Comparison of ENCODE assay signal across 8 cellular contexts in the genomic region with DNA sequence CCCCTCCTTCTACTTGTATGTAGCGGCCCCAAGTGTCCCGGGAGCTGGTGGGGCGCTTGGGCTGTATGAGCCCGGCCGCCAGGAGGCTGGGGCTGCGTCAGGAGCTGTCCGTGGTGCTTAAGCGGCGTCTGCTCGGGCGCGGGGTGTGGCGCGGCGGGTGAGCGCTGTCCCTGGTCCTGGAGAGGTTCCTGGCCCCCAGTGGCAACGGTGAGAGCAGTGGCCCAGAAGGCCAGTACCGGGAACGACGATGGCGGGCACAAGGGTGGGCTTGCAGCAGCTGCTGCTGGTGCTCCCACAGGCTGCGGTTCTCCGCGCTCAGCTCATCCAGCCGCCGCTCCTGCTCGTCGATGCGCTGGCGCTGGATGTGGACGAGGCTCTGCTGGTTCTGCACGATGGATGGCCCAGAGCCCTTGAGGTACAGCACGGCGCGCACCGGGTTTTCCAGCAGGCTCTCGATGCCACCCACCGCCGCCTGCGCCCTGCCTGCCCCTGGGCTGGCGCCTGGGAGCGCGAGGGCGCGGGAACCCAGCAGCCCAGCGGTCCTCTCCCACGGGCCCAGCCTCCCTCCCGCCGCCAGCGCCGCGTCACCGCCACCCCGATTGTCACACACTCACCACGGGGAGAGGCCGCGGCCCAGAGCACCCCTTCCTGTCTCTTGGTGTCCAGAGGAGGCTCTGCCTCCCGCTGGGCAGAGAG. TPM values are rescaled to one million over a fixed set of nuclear protein-coding genes. Genes with fewer than 3 reads are reported as not detected.
A peak's percentile ranks its signal among the peaks of the same experiment; 100 is the strongest.
DNase-seq lines count a peak whose midpoint lies in the region; ATAC-seq and TF ChIP-seq lines count a peak whose summit lies in the region.

No MANE protein-coding gene starts in this region.

- ATAC-seq in GM19324 (IDR thresholded peaks at IDR 0.05; ENCODE audit: low FRiP score, unreplicated experiment): peak; percentile 53
- ATAC-seq in HG02610 (IDR thresholded peaks at IDR 0.05; ENCODE audit: unreplicated experiment): no peak

- DNase-seq in NOMO-1 treated with DMSO at 0.1 percent for 48 hours (lab: John Stamatoyannopoulos, UW; ENCODE audit: unreplicated experiment): peak; percentile 66
- DNase-seq in activated T-cell treated with anti-CD3 and anti-CD28 coated beads for 24 hours (ENCODE audit: low read depth): peak; percentile 57
- peak; percentile 82 to 86 for DNase-seq in erythroblast (lab: John Stamatoyannopoulos, UW)
- DNase-seq in myocyte (ENCODE audit: low read depth): peak; percentile 76
- DNase-seq in stimulated activated CD8-positive, alpha-beta memory T cell treated with anti-CD3 and anti-CD28 coated beads, Interleukin-4, amount 100 ng/mL, for 48 hours: peak; percentile 87
- DNase-seq in NCI-H2171 treated with DMSO at 0.1 percent for 48 hours (lab: John Stamatoyannopoulos, UW): no peak

- TF ChIP-seq POLR2A in erythroblast (IDR thresholded peaks at IDR 0.05; ENCODE audit: low read length): no peak

RNA-seq across cellular contexts. Expression of a gene that starts 41.9 kb away (rescaled TPM):
- total RNA-seq in myocyte: 56.4 and 60.6 TPM in 2 replicates
- polyA plus RNA-seq in myocyte (2012): 45.4 TPM

RNA-seq across cellular contexts. Expression of a gene that starts 59.6 kb away (rescaled TPM):
- 14.0 and 16.3 TPM in 2 replicates for total RNA-seq in myocyte
- polyA plus RNA-seq in myocyte (2012): 23.1 TPM
